ENCODE assay signal across 1 cellular context in the genomic region with DNA sequence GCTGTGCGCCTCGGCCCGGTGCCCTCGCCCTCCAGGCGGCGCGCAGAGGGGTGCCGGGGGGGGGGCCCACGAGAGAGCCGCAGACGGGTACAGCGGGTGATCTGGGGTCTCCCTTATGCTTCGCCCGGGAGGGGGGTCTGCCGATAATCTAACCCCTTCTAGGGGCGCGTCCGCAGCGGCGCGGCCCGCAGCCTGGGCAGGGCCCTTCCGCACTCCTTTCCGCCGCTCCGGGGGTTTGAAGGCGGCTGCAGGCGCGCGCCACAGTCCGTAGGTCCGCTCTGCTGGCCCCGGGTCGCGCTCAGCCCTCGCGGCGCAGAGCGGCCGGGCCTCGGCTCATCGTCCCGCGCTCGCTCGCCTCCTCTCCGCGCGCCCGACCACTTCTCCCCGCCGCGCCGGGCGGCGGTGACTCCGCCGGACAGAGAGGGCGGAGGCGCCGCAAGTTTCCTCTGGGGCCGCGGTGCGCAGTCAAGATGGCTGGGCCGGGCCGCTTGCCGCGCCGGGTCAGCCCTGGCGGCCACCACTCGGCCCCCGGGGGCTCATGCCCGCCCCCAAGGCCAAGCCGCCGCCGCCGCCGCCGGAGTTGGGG.
TF ChIP-seq lines count a peak whose summit lies in the region.

No MANE protein-coding gene starts in this region.

TF ChIP-seq in K562, 482 proteins besides CTCF, POLR2A, EP300 and RAD21 (continued from another document):
- TF ChIP-seq HEY1 (CRISPR knock-in tag; IDR thresholded peaks at IDR 0.05; ENCODE audit: borderline replicate concordance) (no peak), YY1 (IDR thresholded peaks at IDR 0.05; ENCODE audit: borderline replicate concordance in 1 of 3, control insufficient read depth in 1 of 3, extremely low read depth in 1 of 3, insufficient read depth in 3 of 3, insufficient read length in 1 of 3, insufficient replicate concordance in 2 of 3, low read depth in 1 of 3, low read length in 2 of 3) (peak in 2 of 3 experiments; percentile 43 to 77), CSDE1 (IDR thresholded peaks at IDR 0.05) (no peak), DPF2 (IDR thresholded peaks at IDR 0.05) (no peak), FOXK2 (conservative IDR thresholded peaks at IDR 0.05 in 1 of 2, IDR thresholded peaks at IDR 0.05 in 1 of 2; ENCODE audit: low read depth in 2 of 2) (no peak), RNF2 (IDR thresholded peaks at IDR 0.05) (no peak), GATAD2B (IDR thresholded peaks at IDR 0.05; ENCODE audit: borderline replicate concordance) (0 out of 2 replicates have a peak, but pooled peaks have one; percentile 27)
- TF ChIP-seq, protein P1, sequence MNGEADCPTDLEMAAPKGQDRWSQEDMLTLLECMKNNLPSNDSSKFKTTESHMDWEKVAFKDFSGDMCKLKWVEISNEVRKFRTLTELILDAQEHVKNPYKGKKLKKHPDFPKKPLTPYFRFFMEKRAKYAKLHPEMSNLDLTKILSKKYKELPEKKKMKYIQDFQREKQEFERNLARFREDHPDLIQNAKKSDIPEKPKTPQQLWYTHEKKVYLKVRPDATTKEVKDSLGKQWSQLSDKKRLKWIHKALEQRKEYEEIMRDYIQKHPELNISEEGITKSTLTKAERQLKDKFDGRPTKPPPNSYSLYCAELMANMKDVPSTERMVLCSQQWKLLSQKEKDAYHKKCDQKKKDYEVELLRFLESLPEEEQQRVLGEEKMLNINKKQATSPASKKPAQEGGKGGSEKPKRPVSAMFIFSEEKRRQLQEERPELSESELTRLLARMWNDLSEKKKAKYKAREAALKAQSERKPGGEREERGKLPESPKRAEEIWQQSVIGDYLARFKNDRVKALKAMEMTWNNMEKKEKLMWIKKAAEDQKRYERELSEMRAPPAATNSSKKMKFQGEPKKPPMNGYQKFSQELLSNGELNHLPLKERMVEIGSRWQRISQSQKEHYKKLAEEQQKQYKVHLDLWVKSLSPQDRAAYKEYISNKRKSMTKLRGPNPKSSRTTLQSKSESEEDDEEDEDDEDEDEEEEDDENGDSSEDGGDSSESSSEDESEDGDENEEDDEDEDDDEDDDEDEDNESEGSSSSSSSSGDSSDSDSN (IDR thresholded peaks at IDR 0.05; ENCODE audit: borderline replicate concordance in 1 of 2, low read depth in 2 of 2, low read length in 2 of 2): peak in 1 of 2 experiments; percentile 49; a peak in 1 of 4 replicates
- TF ChIP-seq, protein P2, sequence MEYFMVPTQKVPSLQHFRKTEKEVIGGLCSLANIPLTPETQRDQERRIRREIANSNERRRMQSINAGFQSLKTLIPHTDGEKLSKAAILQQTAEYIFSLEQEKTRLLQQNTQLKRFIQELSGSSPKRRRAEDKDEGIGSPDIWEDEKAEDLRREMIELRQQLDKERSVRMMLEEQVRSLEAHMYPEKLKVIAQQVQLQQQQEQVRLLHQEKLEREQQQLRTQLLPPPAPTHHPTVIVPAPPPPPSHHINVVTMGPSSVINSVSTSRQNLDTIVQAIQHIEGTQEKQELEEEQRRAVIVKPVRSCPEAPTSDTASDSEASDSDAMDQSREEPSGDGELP (CRISPR knock-in tag; IDR thresholded peaks at IDR 0.05; ENCODE audit: borderline replicate concordance): peak; percentile 9; the same call in 1 of the 2 replicates
- TF ChIP-seq, protein P3, sequence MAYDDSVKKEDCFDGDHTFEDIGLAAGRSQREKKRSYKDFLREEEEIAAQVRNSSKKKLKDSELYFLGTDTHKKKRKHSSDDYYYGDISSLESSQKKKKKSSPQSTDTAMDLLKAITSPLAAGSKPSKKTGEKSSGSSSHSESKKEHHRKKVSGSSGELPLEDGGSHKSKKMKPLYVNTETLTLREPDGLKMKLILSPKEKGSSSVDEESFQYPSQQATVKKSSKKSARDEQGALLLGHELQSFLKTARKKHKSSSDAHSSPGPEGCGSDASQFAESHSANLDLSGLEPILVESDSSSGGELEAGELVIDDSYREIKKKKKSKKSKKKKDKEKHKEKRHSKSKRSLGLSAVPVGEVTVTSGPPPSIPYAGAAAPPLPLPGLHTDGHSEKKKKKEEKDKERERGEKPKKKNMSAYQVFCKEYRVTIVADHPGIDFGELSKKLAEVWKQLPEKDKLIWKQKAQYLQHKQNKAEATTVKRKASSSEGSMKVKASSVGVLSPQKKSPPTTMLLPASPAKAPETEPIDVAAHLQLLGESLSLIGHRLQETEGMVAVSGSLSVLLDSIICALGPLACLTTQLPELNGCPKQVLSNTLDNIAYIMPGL (CRISPR knock-in tag; IDR thresholded peaks at IDR 0.05): no peak
- TF ChIP-seq, protein P4, sequence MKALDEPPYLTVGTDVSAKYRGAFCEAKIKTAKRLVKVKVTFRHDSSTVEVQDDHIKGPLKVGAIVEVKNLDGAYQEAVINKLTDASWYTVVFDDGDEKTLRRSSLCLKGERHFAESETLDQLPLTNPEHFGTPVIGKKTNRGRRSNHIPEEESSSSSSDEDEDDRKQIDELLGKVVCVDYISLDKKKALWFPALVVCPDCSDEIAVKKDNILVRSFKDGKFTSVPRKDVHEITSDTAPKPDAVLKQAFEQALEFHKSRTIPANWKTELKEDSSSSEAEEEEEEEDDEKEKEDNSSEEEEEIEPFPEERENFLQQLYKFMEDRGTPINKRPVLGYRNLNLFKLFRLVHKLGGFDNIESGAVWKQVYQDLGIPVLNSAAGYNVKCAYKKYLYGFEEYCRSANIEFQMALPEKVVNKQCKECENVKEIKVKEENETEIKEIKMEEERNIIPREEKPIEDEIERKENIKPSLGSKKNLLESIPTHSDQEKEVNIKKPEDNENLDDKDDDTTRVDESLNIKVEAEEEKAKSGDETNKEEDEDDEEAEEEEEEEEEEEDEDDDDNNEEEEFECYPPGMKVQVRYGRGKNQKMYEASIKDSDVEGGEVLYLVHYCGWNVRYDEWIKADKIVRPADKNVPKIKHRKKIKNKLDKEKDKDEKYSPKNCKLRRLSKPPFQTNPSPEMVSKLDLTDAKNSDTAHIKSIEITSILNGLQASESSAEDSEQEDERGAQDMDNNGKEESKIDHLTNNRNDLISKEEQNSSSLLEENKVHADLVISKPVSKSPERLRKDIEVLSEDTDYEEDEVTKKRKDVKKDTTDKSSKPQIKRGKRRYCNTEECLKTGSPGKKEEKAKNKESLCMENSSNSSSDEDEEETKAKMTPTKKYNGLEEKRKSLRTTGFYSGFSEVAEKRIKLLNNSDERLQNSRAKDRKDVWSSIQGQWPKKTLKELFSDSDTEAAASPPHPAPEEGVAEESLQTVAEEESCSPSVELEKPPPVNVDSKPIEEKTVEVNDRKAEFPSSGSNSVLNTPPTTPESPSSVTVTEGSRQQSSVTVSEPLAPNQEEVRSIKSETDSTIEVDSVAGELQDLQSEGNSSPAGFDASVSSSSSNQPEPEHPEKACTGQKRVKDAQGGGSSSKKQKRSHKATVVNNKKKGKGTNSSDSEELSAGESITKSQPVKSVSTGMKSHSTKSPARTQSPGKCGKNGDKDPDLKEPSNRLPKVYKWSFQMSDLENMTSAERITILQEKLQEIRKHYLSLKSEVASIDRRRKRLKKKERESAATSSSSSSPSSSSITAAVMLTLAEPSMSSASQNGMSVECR (CRISPR knock-in tag; IDR thresholded peaks at IDR 0.05): peak; percentile 30; the same call in 1 of the 2 replicates
